In the genomic region with DNA sequence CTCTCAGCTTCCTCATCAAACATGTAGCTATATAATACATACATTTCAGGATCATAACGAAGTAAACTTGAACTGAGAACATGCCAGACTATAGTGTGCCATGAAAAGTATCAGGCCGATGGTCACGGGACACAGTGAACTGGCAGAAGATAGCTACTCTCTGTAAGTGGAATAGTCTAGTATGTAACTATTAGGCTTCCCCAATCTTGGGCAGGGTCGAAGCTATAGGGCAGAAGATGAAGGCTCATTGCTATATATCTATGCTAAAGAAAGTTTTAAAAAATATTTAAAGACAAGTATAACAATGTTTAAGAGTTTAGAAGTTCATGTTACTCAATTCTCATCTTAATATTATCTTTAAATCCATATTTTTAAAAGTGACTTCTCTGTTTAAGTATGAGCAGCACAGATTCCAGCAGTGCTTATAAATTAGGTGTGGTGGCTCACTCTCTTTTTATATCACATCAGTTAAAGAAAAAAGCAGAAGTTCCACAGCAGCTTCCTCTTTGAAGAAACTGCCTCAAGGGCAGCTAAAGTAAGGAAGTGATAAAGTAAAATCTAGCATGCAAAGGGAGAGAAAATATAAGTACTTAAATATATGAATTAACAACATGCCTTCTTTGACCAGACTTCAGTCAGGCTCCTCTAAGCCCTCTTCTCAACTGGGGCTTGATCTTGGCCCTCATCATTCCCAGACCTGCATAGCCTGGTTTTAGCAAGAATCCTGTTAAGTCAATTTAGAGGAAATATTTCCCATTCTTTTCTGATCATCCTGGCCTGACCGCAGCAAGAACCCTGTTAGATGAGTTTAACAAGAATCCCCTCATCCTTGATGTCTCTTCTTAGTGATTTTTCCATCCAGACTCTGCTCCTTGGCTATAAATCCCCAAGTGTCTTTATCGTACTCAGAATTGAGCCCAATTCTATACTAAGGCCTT, we compare ENCODE assay signal across 1 cellular context.
TF ChIP-seq lines count a peak whose summit lies in the region.

No MANE protein-coding gene starts in this region.

TF ChIP-seq in HepG2, 621 proteins besides CTCF, POLR2A, EP300 and RAD21:
- no peak for TF ChIP-seq ARNT2 (CRISPR knock-in tag; IDR thresholded peaks at IDR 0.05; ENCODE audit: low read depth)
